ENCODE assay signal across 32 cellular contexts in genomic region chr4:71052034-71052433, GRCh38. TPM values are rescaled to one million over a fixed set of nuclear protein-coding genes. Genes with fewer than 3 reads are reported as not detected.
DNase-seq lines count a peak whose midpoint lies in the region; ATAC-seq, FAIRE-seq and TF ChIP-seq lines count a peak whose summit lies in the region.
"Had no signal": no experiment of that assay in that cellular context is flagged by ENCODE, and none has a peak within 500 bp of the region (broad histone marks: within the 10 kb centered on the region; RNA-seq: fewer than 3 reads in every experiment).

No MANE protein-coding gene starts in this region.

- TF ChIP-seq POLR2A in body of pancreas (IDR thresholded peaks at IDR 0.05) (no peak), esophagus muscularis mucosa (IDR thresholded peaks at IDR 0.05; ENCODE audit: low read depth) (no peak), sigmoid colon (IDR thresholded peaks at IDR 0.05) (no peak)

- no peaks in the 10 kb centered on the region for H3K9me3 ChIP-seq in body of pancreas
- no peaks in the 10 kb centered on the region for H3K9me3 ChIP-seq in esophagus muscularis mucosa
- H3K9me3 ChIP-seq in pancreas, result no peaks in the 10 kb centered on the region
- no peaks in the 10 kb centered on the region for H3K9me3 ChIP-seq in sigmoid colon
- H3K9me3 ChIP-seq: A549, BE2C, BLaER1, Caco-2 had no signal

- H3K36me3 ChIP-seq in body of pancreas (replicated peaks in 1 of 2; ENCODE audit: insufficient read depth in 1 of 2, low read depth in 2 of 2), result no peaks in the 10 kb centered on the region
- H3K36me3 ChIP-seq in esophagus muscularis mucosa, result no peaks in the 10 kb centered on the region
- H3K36me3 ChIP-seq in pancreas, result no peaks in the 10 kb centered on the region
- H3K36me3 ChIP-seq in sigmoid colon, result no peaks in the 10 kb centered on the region
- H3K36me3 ChIP-seq: BE2C; BLaER1; BLaER1 treated with 17β-estradiol and CSF1 and Interleukin-3, amounts not matched to agents 10 nM and 100 nM had no signal

- 35% methylated on average over 7 of the region's 7 CpGs for WGBS in body of pancreas, 2 donors
- 87% methylated on average over 7 of the region's 7 CpGs for WGBS in esophagus muscularis mucosa
- WGBS in pancreas, 2 donors, result 34 to 44% methylated on average over 7 of the region's 7 CpGs
- WGBS in sigmoid colon, 2 donors, result 60 to 78% methylated on average over 7 of the region's 7 CpGs

- intact Hi-C loops in body of pancreas (cut with DNase I) (no loop called here), esophagus muscularis mucosa (cut with DNase I) (no loop called here), pancreas (cut with DNase I) (no loop called here), sigmoid colon (cut with DNase I) (no loop called here)

- ATAC-seq in body of pancreas (peak; percentile 59), pancreas (peak in 3 of 4 donors; percentile 32 to 86 (median 72))
- ATAC-seq: A549; CD8-positive, alpha-beta T cell had no signal

- FAIRE-seq in pancreas (lab: Jason Lieb, UNC), result no peak
- FAIRE-seq: A204.1, A549, D721Med had no signal

- H3K27me3 ChIP-seq in body of pancreas (no peaks in the 10 kb centered on the region), esophagus muscularis mucosa (no peaks in the 10 kb centered on the region), pancreas (no peaks in the 10 kb centered on the region), sigmoid colon (no peaks in the 10 kb centered on the region)
- H3K27me3 ChIP-seq: BE2C; BLaER1; BLaER1 treated with 17β-estradiol and CSF1 and Interleukin-3, amounts not matched to agents 10 nM and 100 nM had no signal

- peaks cover 10% of the 10 kb centered on the region for H3K4me1 ChIP-seq in body of pancreas
- H3K4me1 ChIP-seq in esophagus muscularis mucosa, result no peaks in the 10 kb centered on the region
- H3K4me1 ChIP-seq in pancreas, result peaks cover 0 to 7% (median 0%) of the 10 kb centered on the region in 3 donors
- H3K4me1 ChIP-seq in sigmoid colon, result no peaks in the 10 kb centered on the region
- H3K4me1 ChIP-seq: A549; BE2C; BLaER1; BLaER1 treated with 17β-estradiol and CSF1 and Interleukin-3, amounts not matched to agents 10 nM and 100 nM; Caco-2 had no signal

- no peak overlapping the region for H3K4me3 ChIP-seq in body of pancreas
- no peak overlapping the region for H3K4me3 ChIP-seq in esophagus muscularis mucosa
- H3K4me3 ChIP-seq in pancreas, result no peak overlapping the region
- H3K4me3 ChIP-seq in sigmoid colon, result no peak overlapping the region
- H3K4me3 ChIP-seq: A549; BLaER1; BLaER1 treated with 17β-estradiol and CSF1 and Interleukin-3, amounts not matched to agents 10 nM and 100 nM had no signal

- H3K27ac ChIP-seq in body of pancreas, result no peak overlapping the region
- no peak overlapping the region for H3K27ac ChIP-seq in esophagus muscularis mucosa (replicated peaks in 1 of 4)
- H3K27ac ChIP-seq in pancreas, result peak overlapping the region in 1 of 4 donors; percentile 14
- no peak overlapping the region for H3K27ac ChIP-seq in sigmoid colon
- H3K27ac ChIP-seq: 22Rv1; A549; BLaER1; BLaER1 treated with 17β-estradiol and CSF1 and Interleukin-3, amounts not matched to agents 10 nM and 100 nM; C4-2B had no signal

- peak in 1 of 4 donors; percentile 4 for DNase-seq in body of pancreas
- DNase-seq in esophagus muscularis mucosa (ENCODE audit: extremely low spot score), result peak; percentile 26
- no peak for DNase-seq in pancreas
- DNase-seq in EL, result no peak
- DNase-seq in sigmoid colon, result no peak
- no peak for DNase-seq in nucleus accumbens (lab: John Stamatoyannopoulos, UW)
- DNase-seq: 8988T; ACHN; AML-193; BE2C; C1 segment of cervical spinal cord; Caco-2; Calu3; CD4-positive, alpha-beta memory T cell; CD4-positive, alpha-beta T cell; CD4-positive, CD25-positive, alpha-beta regulatory T cell; CD8-positive, alpha-beta memory T cell; CD8-positive, alpha-beta T cell; COR-L47; DMS 273 treated with DMSO at 0.1 percent for 48 hours; DMS153; DMS53; DMS79; DMS79 treated with DMSO at 0.1 percent for 48 hours; DND-41 had no signal

- no peak for TF ChIP-seq CTCF in body of pancreas (IDR thresholded peaks at IDR 0.05)
- no peak for TF ChIP-seq CTCF in esophagus muscularis mucosa (IDR thresholded peaks at IDR 0.05)
- TF ChIP-seq CTCF in pancreas (IDR thresholded peaks at IDR 0.05), result no peak
- no peak for TF ChIP-seq CTCF in sigmoid colon (IDR thresholded peaks at IDR 0.05)

- TF ChIP-seq EP300 in esophagus muscularis mucosa (IDR thresholded peaks at IDR 0.05), result no peak
- no peak for TF ChIP-seq EP300 in sigmoid colon (IDR thresholded peaks at IDR 0.05)

RNA-seq across cellular contexts. Expression of gene DCK, which starts 58.6 kb away (rescaled TPM):
- total RNA-seq in body of pancreas (1 to 10 TPM; 4.6 to 7.3 TPM), esophagus muscularis mucosa (10 to 100 TPM; 13.7 to 16.8 (median 14.8) TPM), pancreas (1 to 10 TPM; 1.7 to 8.9 (median 4.1) TPM), sigmoid colon (10 to 100 TPM in 3 of 4 donors, 1 to 10 TPM in 1; 10.0 to 18.5 (median 13.9) TPM)
- polyA plus RNA-seq in pancreas (1 to 10 TPM; 3.1 to 8.1 TPM), sigmoid colon (10 to 100 TPM; 16.8 to 26.0 (median 23.4) TPM)
